ENCODE assay signal across 15 cellular contexts in the genomic region with DNA sequence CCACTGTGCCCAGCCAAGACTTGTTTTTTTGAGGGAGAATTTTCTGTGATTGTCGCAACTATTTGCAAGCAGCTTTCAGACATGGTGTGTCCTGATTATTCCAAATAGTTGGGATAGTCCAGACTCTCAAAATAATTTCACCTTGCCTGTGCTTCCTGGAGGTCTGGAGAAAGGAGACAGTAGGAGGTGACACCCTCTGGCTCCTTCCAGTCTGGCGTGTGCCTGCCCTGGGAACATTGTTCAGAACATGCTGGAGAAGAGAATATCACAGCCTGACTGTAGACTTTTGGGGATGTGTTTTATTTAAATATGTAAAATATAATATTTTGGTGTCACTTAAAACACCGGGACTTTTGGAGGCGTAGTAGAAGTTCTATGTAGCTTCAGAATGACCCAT. TPM values are rescaled to one million over a fixed set of nuclear protein-coding genes. Genes with fewer than 3 reads are reported as not detected.
DNase-seq lines count a peak whose midpoint lies in the region; ATAC-seq and TF ChIP-seq lines count a peak whose summit lies in the region.
"Had no signal": no experiment of that assay in that cellular context is flagged by ENCODE, and none has a peak within 500 bp of the region (broad histone marks: within the 10 kb centered on the region; RNA-seq: fewer than 3 reads in every experiment).

No MANE protein-coding gene starts in this region.

- H3K9me3 Mint-ChIP-seq in neural progenitor cell: no peaks in the 10 kb centered on the region

- H3K27ac Mint-ChIP-seq in neural progenitor cell: peak overlapping the region; percentile 83

- no peaks in the 10 kb centered on the region for H3F3A ChIP-seq in neural progenitor cell (ENCODE audit: low read depth)

- peaks cover 96% of the 10 kb centered on the region for H3K79me2 ChIP-seq in neural progenitor cell (ENCODE audit: low read depth)

- peaks cover 89% of the 10 kb centered on the region for H4K20me1 ChIP-seq in neural progenitor cell (ENCODE audit: low read depth)

- H3K4me1 ChIP-seq in HUES6 (ENCODE audit: control insufficient read depth, insufficient read depth, low read length) (peaks cover 69% of the 10 kb centered on the region), neural progenitor cell (peaks cover 17% of the 10 kb centered on the region)

- no peak overlapping the region for H3K4me2 ChIP-seq in neural progenitor cell

- peaks cover 3% of the 10 kb centered on the region for H3K27me3 Mint-ChIP-seq in neural progenitor cell (ENCODE audit: insufficient read depth, low read depth)

- H3K9me3 ChIP-seq in HUES6 (ENCODE audit: control insufficient read depth, insufficient read depth, low read depth, low read length) (no peaks in the 10 kb centered on the region), neural progenitor cell (ENCODE audit: low read depth) (no peaks in the 10 kb centered on the region)
- H3K9me3 ChIP-seq: MG63, SK-N-SH had no signal

- in situ Hi-C loops in G401 (cut with HindIII; ENCODE audit: low sequenced_read_pairs): no loop called here

- no peak for ATAC-seq in GM18867 (IDR thresholded peaks at IDR 0.05; ENCODE audit: unreplicated experiment)
- ATAC-seq: HCT116, PC-3 had no signal

- no peak overlapping the region for H2AFZ ChIP-seq in neural progenitor cell (replicated peaks)

- H3K4me3 ChIP-seq in HUES6 (ENCODE audit: low read depth, low read length): no peak overlapping the region
- H3K4me3 ChIP-seq in dorsolateral prefrontal cortex: no peak overlapping the region
- no peak overlapping the region for H3K4me3 ChIP-seq in neural progenitor cell
- H3K4me3 ChIP-seq: MG63 had no signal

- H3K4me3 Mint-ChIP-seq in neural progenitor cell: no peak overlapping the region

- intact Hi-C loops in dorsolateral prefrontal cortex (cut with DNase I): no loop called here

- H3K36me3 ChIP-seq in HUES6 (ENCODE audit: control insufficient read depth, insufficient read depth, low read length) (no peaks in the 10 kb centered on the region), neural progenitor cell (no peaks in the 10 kb centered on the region)
- H3K36me3 ChIP-seq: MG63 had no signal

- DNase-seq in G401 (ENCODE audit: low spot score): peak; percentile 75
- DNase-seq in dorsolateral prefrontal cortex: no peak
- DNase-seq in neural progenitor cell (ENCODE audit: low spot score): no peak
- DNase-seq in NCI-H446 (lab: John Stamatoyannopoulos, UW): no peak
- DNase-seq in HK-2 (ENCODE audit: unreplicated experiment): no peak
- DNase-seq: KG1, MG63, NCI-H1105, NCI-H1694 treated with DMSO at 0.1 percent for 48 hours, NCI-H748 treated with DMSO at 0.1 percent for 48 hours, PC-3, SK-N-SH had no signal

- no peaks in the 10 kb centered on the region for H3K27me3 ChIP-seq in HUES6 (ENCODE audit: control insufficient read depth, insufficient read depth, low read length)
- no peaks in the 10 kb centered on the region for H3K27me3 ChIP-seq in dorsolateral prefrontal cortex
- H3K27me3 ChIP-seq in neural progenitor cell: no peaks in the 10 kb centered on the region
- H3K27me3 ChIP-seq: MG63 had no signal

- H3K27ac ChIP-seq in HUES6 (ENCODE audit: low read depth, low read length) (peak overlapping the region; percentile 88; the same call in 1 of the 2 replicates), dorsolateral prefrontal cortex (peak overlapping the region in 32 of 59 donors; percentile 1 to 72 (median 32)), neural progenitor cell (no peak overlapping the region)

- peaks cover 9% of the 10 kb centered on the region for H3K36me3 Mint-ChIP-seq in neural progenitor cell

- no peak for TF ChIP-seq CTCF in dorsolateral prefrontal cortex (IDR thresholded peaks at IDR 0.05 in 54 of 56, conservative IDR thresholded peaks at IDR 0.05 in 2 of 56; ENCODE audit: low read depth in 1 of 56, partially characterized antibody in 56 of 56)
- no peak for TF ChIP-seq CTCF in neural progenitor cell (IDR thresholded peaks at IDR 0.05)

- H3K9ac ChIP-seq in HUES6 (ENCODE audit: low read length) (no peak overlapping the region), neural progenitor cell (no peak overlapping the region)
- H3K9ac ChIP-seq: SK-N-SH had no signal

- H3K4me1 Mint-ChIP-seq in neural progenitor cell: peaks cover 71% of the 10 kb centered on the region

RNA-seq across cellular contexts. Expression of a gene that starts 14.9 kb away (rescaled TPM):
- total RNA-seq in G401 (2014; rRNA removed; shearing (Covaris generic)): 11.9 and 13.8 TPM in 2 replicates
- total RNA-seq in dorsolateral prefrontal cortex: 10 to 100 TPM; 13.3 to 65.5 (median 24.6) TPM
- 4.1 and 12.0 TPM in 2 replicates for total RNA-seq in neural progenitor cell (ENCODE audit: low replicate concordance)
